In the genomic region with DNA sequence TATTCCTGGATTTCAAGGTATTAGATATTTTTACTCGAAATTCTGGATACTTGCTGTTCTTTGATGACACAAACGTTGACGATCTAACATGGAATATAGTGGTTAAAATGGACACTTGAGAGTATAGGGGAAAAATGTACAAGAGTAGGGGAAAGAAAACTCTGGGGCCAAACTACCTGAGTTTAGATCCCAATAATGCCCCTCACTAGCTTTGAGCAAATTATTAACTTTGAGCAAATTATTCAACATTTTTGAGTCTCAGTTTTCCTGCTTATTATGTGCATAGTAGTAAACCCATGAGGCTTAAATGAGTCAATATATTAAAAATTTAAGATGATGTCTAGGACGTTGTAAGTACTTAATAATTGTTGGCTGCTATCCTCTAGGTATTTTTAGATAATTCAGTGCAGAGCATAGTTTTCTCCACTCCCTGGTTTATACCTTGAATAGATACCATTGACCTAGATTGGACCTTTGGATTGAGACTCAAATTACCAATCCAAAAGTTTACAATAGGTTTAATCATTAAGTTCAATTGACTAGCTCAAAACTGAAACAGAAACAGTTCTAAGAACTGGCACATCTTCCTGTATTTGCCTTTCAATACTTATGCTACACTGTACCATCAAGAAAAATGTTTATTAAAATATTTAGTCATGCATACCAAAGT, we compare ENCODE assay signal across 21 cellular contexts. TPM values are rescaled to one million over a fixed set of nuclear protein-coding genes. Genes with fewer than 3 reads are reported as not detected.
DNase-seq lines count a peak whose midpoint lies in the region; ATAC-seq and TF ChIP-seq lines count a peak whose summit lies in the region.
"Had no signal": no experiment of that assay in that cellular context is flagged by ENCODE, and none has a peak within 500 bp of the region (broad histone marks: within the 10 kb centered on the region; RNA-seq: fewer than 3 reads in every experiment).

No MANE protein-coding gene starts in this region.

- peak; percentile 71 for ATAC-seq in GM19395 (IDR thresholded peaks at IDR 0.05; ENCODE audit: unreplicated experiment)
- ATAC-seq in HG03097 (IDR thresholded peaks at IDR 0.05; ENCODE audit: low FRiP score, unreplicated experiment), result peak; percentile 59
- ATAC-seq in body of pancreas, result peak; percentile 72
- ATAC-seq in HG02852 (IDR thresholded peaks at IDR 0.05; ENCODE audit: unreplicated experiment), result no peak
- ATAC-seq in HG02610 (IDR thresholded peaks at IDR 0.05; ENCODE audit: unreplicated experiment), result no peak
- ATAC-seq: activated T-cell treated with anti-CD3 and anti-CD28 coated beads, Interleukin-2, amount 50 U/mL, for 4 hours; K562 had no signal

- intact Hi-C loops in body of pancreas (cut with DNase I), result no loop called here

- no peak overlapping the region for H3K27ac ChIP-seq in ACC112 (ENCODE audit: low read depth, low read length)
- peak overlapping the region in 2 of 4 donors; percentile 8 to 39 for H3K27ac ChIP-seq in body of pancreas
- H3K27ac ChIP-seq: epithelial cell of prostate, ovary had no signal

- H2AFZ ChIP-seq in ACC112 (ENCODE audit: low read length, unreplicated experiment), result peak overlapping the region; percentile 83

- H3K9me3 ChIP-seq in body of pancreas, result no peaks in the 10 kb centered on the region
- H3K9me3 ChIP-seq: ovary had no signal

- DNase-seq in body of pancreas, result no peak
- DNase-seq in NCI-H1092 treated with DMSO at 0.1 percent for 48 hours (lab: John Stamatoyannopoulos, UW), result no peak
- no peak for DNase-seq in activated CD4-positive, CD25-positive, alpha-beta regulatory T cell treated with anti-CD3 and anti-CD28 coated beads, Interleukin-2, amount 50 U/mL, for 72 hours
- DNase-seq: activated CD4-positive, alpha-beta T cell treated with anti-CD3 and anti-CD28 coated beads for 4 hours; activated T-cell treated with anti-CD3 and anti-CD28 coated beads, Interleukin-2, amount 50 U/mL, for 4 hours; COR-L47; midbrain; NCI-H1436 treated with DMSO at 0.1 percent for 48 hours; NCI-H526 treated with DMSO at 0.1 percent for 48 hours; ovary; stimulated activated CD4-positive, alpha-beta T cell treated with anti-CD3 and anti-CD28 coated beads, Interleukin-12 subunit alpha, Interleukin-12 subunit beta, amount 100 ng/mL, for 4 hours; T-helper 2 cell had no signal

- H3K27me3 ChIP-seq in ACC112 (ENCODE audit: insufficient read depth, low read length) (0 out of 2 replicates have a peak, but pooled peaks cover 3% of the 10 kb centered on the region), body of pancreas (no peaks in the 10 kb centered on the region)
- H3K27me3 ChIP-seq: ovary had no signal

- no peak for TF ChIP-seq POLR2A in body of pancreas (IDR thresholded peaks at IDR 0.05)

- H3K4me1 ChIP-seq in ACC112 (ENCODE audit: control insufficient read depth, insufficient read depth, low read length, unreplicated experiment), result no peaks in the 10 kb centered on the region
- peaks cover 14% of the 10 kb centered on the region for H3K4me1 ChIP-seq in body of pancreas

- no peak for TF ChIP-seq CTCF in body of pancreas (IDR thresholded peaks at IDR 0.05)

- H3K36me3 ChIP-seq in ACC112 (ENCODE audit: insufficient read depth, low read length) (no peaks in the 10 kb centered on the region), body of pancreas (replicated peaks in 1 of 2; ENCODE audit: insufficient read depth in 1 of 2, low read depth in 2 of 2) (no peaks in the 10 kb centered on the region)
- H3K36me3 ChIP-seq: ovary had no signal

- H3K79me2 ChIP-seq in ACC112 (ENCODE audit: control insufficient read depth, insufficient read depth, low read length, unreplicated experiment), result no peaks in the 10 kb centered on the region

- 44 to 50% methylated on average over 4 of the region's 4 CpGs for WGBS in body of pancreas, 2 donors

- H3K4me3 ChIP-seq in ACC112 (ENCODE audit: low read depth, low read length) (0 out of 2 replicates have a peak overlapping the region, but pooled peaks have one; percentile 23), body of pancreas (no peak overlapping the region)
- H3K4me3 ChIP-seq: K562, ovary had no signal

RNA-seq across cellular contexts. Expression of gene ADGRG7, which starts 4.5 kb away (rescaled TPM):
- not detected for total RNA-seq in body of pancreas
- total RNA-seq: activated T-cell treated with anti-CD3 and anti-CD28 coated beads, Interleukin-2, amount 50 U/mL, for 4 hours; H1; K562; ovary; RPMI7951 had no signal

Comparison
In these comparisons a context has a peak if more than half of its experiments do, and no peak if none do; other contexts are left out.
1. ATAC-seq: peak in GM19395 (single experiment), HG03097 (single experiment) and body of pancreas (single experiment); none in HG02852 (single experiment) and HG02610 (single experiment).